In the genomic region with DNA sequence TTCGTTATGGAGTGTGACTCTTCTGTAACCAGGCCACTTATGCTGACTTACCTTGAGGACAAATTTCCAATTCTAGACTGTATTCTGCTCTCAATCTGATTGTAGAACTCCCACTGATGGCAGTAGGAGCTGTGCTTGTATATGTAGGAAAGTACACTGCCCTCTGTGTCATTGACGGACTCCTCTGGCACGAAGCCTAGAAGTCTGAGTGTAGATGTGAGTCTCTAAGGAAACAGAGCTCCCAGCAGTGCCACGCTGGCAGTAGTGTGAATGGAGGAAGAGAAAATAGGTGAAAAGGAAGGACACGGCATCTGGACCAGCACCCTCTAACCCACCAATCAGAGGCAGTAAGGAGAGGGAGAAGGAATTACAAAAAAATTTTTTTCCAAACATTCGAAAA, we compare ENCODE assay signal across 10 cellular contexts.
A peak's percentile ranks its signal among the peaks of the same experiment; 100 is the strongest.
DNase-seq lines count a peak whose midpoint lies in the region; ATAC-seq and TF ChIP-seq lines count a peak whose summit lies in the region.
"Had no signal": no experiment of that assay in that cellular context is flagged by ENCODE, and none has a peak within 500 bp of the region (broad histone marks: within the 10 kb centered on the region; RNA-seq: fewer than 3 reads in every experiment).

No MANE protein-coding gene starts in this region.

- H3K27me3 Mint-ChIP-seq in chondrocyte (ENCODE audit: low read depth) (no peaks in the 10 kb centered on the region), T-cell (no peaks in the 10 kb centered on the region)
- H3K27me3 Mint-ChIP-seq in activated CD4-positive, alpha-beta memory T cell treated with anti-CD3 and anti-CD28 coated beads, Interleukin-2, amount 10 ng/mL, durations not matched to agents 7 days and 5 days, result no peaks in the 10 kb centered on the region
- H3K27me3 Mint-ChIP-seq: T-helper 17 cell had no signal

- H3K27ac Mint-ChIP-seq in chondrocyte (ENCODE audit: unreplicated experiment) (peak overlapping the region; percentile 96), T-cell (no peak overlapping the region)
- H3K27ac Mint-ChIP-seq in activated CD4-positive, alpha-beta memory T cell treated with anti-CD3 and anti-CD28 coated beads, Interleukin-2, amount 10 ng/mL, durations not matched to agents 7 days and 5 days, result no peak overlapping the region
- H3K27ac Mint-ChIP-seq: T-helper 17 cell had no signal

- H3K18ac ChIP-seq in IMR-90 (ENCODE audit: low read depth, low read length), result peak overlapping the region; percentile 19; the same call in 1 of the 2 replicates

- H3K23ac ChIP-seq in IMR-90 (ENCODE audit: low read depth, low read length), result peak overlapping the region; percentile 65

- dilution Hi-C loops in IMR-90 (cut with HindIII; ENCODE audit: low sequenced_read_pairs, unreplicated experiment), result no loop called here

- ATAC-seq in IMR-90 (ENCODE audit: low read depth) (peak; percentile 99), lung (ENCODE audit: insufficient read depth, low FRiP score) (peak; percentile 75), T-cell (replicated peaks in 1 of 4) (no peak)
- ATAC-seq: T-helper 17 cell had no signal

- peak overlapping the region; percentile 20 for H3K14ac ChIP-seq in IMR-90 (replicated peaks; ENCODE audit: low read depth, low read length)

- no peak overlapping the region for H3K4me3 Mint-ChIP-seq in chondrocyte (ENCODE audit: unreplicated experiment)
- no peak overlapping the region for H3K4me3 Mint-ChIP-seq in T-cell
- H3K4me3 Mint-ChIP-seq in activated CD4-positive, alpha-beta memory T cell treated with anti-CD3 and anti-CD28 coated beads, Interleukin-2, amount 10 ng/mL, durations not matched to agents 7 days and 5 days, result no peak overlapping the region
- H3K4me3 Mint-ChIP-seq: T-helper 17 cell had no signal

- H3K4me1 Mint-ChIP-seq in chondrocyte (ENCODE audit: low read depth) (peaks cover 7% of the 10 kb centered on the region), T-cell (no peaks in the 10 kb centered on the region)
- no peaks in the 10 kb centered on the region for H3K4me1 Mint-ChIP-seq in activated CD4-positive, alpha-beta memory T cell treated with anti-CD3 and anti-CD28 coated beads, Interleukin-2, amount 10 ng/mL, durations not matched to agents 7 days and 5 days
- H3K4me1 Mint-ChIP-seq: T-helper 17 cell had no signal

- no peak overlapping the region for H2AK9ac ChIP-seq in IMR-90 (replicated peaks; ENCODE audit: low read depth, low read length, poor library complexity)

- no peak for TF ChIP-seq POLR2A in IMR-90 (IDR thresholded peaks at IDR 0.05; ENCODE audit: low read depth, low read length)

- peak overlapping the region; percentile 79 to 94 for H4K8ac ChIP-seq in IMR-90 (ENCODE audit: low read depth in 2 of 2, low read length in 2 of 2)

- H2AK5ac ChIP-seq in IMR-90 (ENCODE audit: low read depth, low read length), result peak overlapping the region; percentile 77; the same call in 1 of the 2 replicates

- H3K4ac ChIP-seq in IMR-90 (ENCODE audit: low read depth, low read length), result peak overlapping the region; percentile 89

- H3K36me3 Mint-ChIP-seq in chondrocyte (ENCODE audit: low read depth) (no peaks in the 10 kb centered on the region), T-cell (no peaks in the 10 kb centered on the region)
- H3K36me3 Mint-ChIP-seq in activated CD4-positive, alpha-beta memory T cell treated with anti-CD3 and anti-CD28 coated beads, Interleukin-2, amount 10 ng/mL, durations not matched to agents 7 days and 5 days (ENCODE audit: low read depth), result no peaks in the 10 kb centered on the region

- no peaks in the 10 kb centered on the region for H3K27me3 ChIP-seq in IMR-90 (ENCODE audit: control insufficient read depth, insufficient read depth, low read length)
- H3K27me3 ChIP-seq in lung (ENCODE audit: control insufficient read depth, insufficient read depth), result no peaks in the 10 kb centered on the region

- no CpG with 5 or more reads among the region's 6 CpGs for WGBS in IMR-90 (ENCODE audit: extremely low coverage in 2 of 2, insufficient read length in 1 of 2), 2 experiments
- 20 to 27% methylated on average over 6 of the region's 6 CpGs for WGBS in lung, 2 donors

- peak overlapping the region; percentile 45 for H2BK20ac ChIP-seq in IMR-90 (ENCODE audit: low read depth, low read length)

- no peak for TF ChIP-seq RAD21 in IMR-90 (IDR thresholded peaks at IDR 0.05; ENCODE audit: low read length)

- BruUV-seq in IMR-90 (replicated peaks; lab: Mats Ljungman, UMichigan), result no TSS peak

- no peaks in the 10 kb centered on the region for H3K79me1 ChIP-seq in IMR-90 (ENCODE audit: low read depth in 1 of 2, low read length in 2 of 2)

- H2BK15ac ChIP-seq in IMR-90 (ENCODE audit: low read depth, low read length), result peak overlapping the region; percentile 81; the same call in 2 of the 3 replicates

- intact Hi-C loops in IMR-90 (cut with micrococcal nuclease), result no loop called here

- H3K4me2 ChIP-seq in IMR-90 (ENCODE audit: low read depth, low read length), result peak overlapping the region; percentile 7; the same call in 1 of the 2 replicates

- peak overlapping the region; percentile 55 for H4K5ac ChIP-seq in IMR-90 (ENCODE audit: low read depth, low read length)

- CTCF ChIA-PET in IMR-90 (lab: Yijun Ruan, JAX), result interaction anchor here (0.9 to 1.5 kb wide), 2 partner anchors 9 to 10 kb away, joined by 3 to 6 read pairs; no protein-coding TSS in a partner anchor
- CTCF ChIA-PET in T-cell (lab: Charles Lee), result no interaction called here
- CTCF ChIA-PET in activated CD4-positive, alpha-beta memory T cell treated with anti-CD3 and anti-CD28 coated beads, Interleukin-2, amount 10 ng/mL, durations not matched to agents 7 days and 5 days (lab: Charles Lee), result no interaction called here

- no peaks in the 10 kb centered on the region for H3K9me3 Mint-ChIP-seq in chondrocyte (ENCODE audit: low read depth)
- H3K9me3 Mint-ChIP-seq in T-cell, result no peaks in the 10 kb centered on the region
- H3K9me3 Mint-ChIP-seq in activated CD4-positive, alpha-beta memory T cell treated with anti-CD3 and anti-CD28 coated beads, Interleukin-2, amount 10 ng/mL, durations not matched to agents 7 days and 5 days, result peaks cover 1% of the 10 kb centered on the region

- in situ Hi-C loops in IMR-90 (cut with MboI; ENCODE audit: low sequenced_read_pairs), result no loop called here

- peak overlapping the region; percentile 23; the same call in 1 of the 2 replicates for H3K56ac ChIP-seq in IMR-90 (ENCODE audit: extremely low read depth, insufficient read depth, low read length)

- peak overlapping the region; percentile 2 for H2BK5ac ChIP-seq in IMR-90 (ENCODE audit: low read depth, low read length, poor library complexity, severe bottlenecking)

- H3K36me3 ChIP-seq in IMR-90 (ENCODE audit: control insufficient read depth, insufficient read depth, low read length), result no peaks in the 10 kb centered on the region
- H3K36me3 ChIP-seq in lung (ENCODE audit: control insufficient read depth in 2 of 2, insufficient read depth in 2 of 2, low read length in 2 of 2), result no peaks in the 10 kb centered on the region

- H3K9me1 ChIP-seq in IMR-90 (ENCODE audit: insufficient read depth, low read length), result no peaks in the 10 kb centered on the region

- H3K27ac ChIP-seq in IMR-90 (ENCODE audit: insufficient read depth, low read length), result no peak overlapping the region
- H3K27ac ChIP-seq in lung (ENCODE audit: low read depth in 1 of 2, low read length in 1 of 2), result no peak overlapping the region

- DNase-seq in A172 (ENCODE audit: low spot score), result peak; percentile 72
- peak; percentile 97 for DNase-seq in IMR-90
- DNase-seq in chondrocyte (ENCODE audit: low spot score), result no peak
- DNase-seq in lung (ENCODE audit: low spot score), result peak; percentile 65
- no peak for DNase-seq in T-cell
- DNase-seq in effector CD8-positive, alpha-beta T cell (lab: John Stamatoyannopoulos, UW), result no peak
- no peak for DNase-seq in foreskin melanocyte
- no peak for DNase-seq in activated CD4-positive, alpha-beta memory T cell treated with anti-CD3 and anti-CD28 coated beads, Interleukin-2, amount 10 ng/mL, durations not matched to agents 7 days and 5 days
- DNase-seq: Caco-2, T-helper 17 cell had no signal

- POLR2A ChIA-PET in IMR-90 (lab: Charles Lee; ENCODE audit: unreplicated experiment), result interaction anchor here (0.6 kb wide), 1 partner anchor 12 kb away, joined by 5 read pairs; no protein-coding TSS in a partner anchor
- POLR2A ChIA-PET in T-cell (lab: Charles Lee), result no interaction called here
- POLR2A ChIA-PET in activated CD4-positive, alpha-beta memory T cell treated with anti-CD3 and anti-CD28 coated beads, Interleukin-2, amount 10 ng/mL, durations not matched to agents 7 days and 5 days (lab: Charles Lee), result no interaction called here

- H3K4me3 ChIP-seq in IMR-90 (ENCODE audit: insufficient read depth, low read depth, low read length) (no peak overlapping the region), lung (no peak overlapping the region)

- no peak overlapping the region for H3K9ac ChIP-seq in IMR-90 (ENCODE audit: low read depth, low read length)

- TF ChIP-seq CTCF in IMR-90 (conservative IDR thresholded peaks at IDR 0.05; ENCODE audit: low read depth, low read length) (no peak), chondrocyte (IDR thresholded peaks at IDR 0.05) (no peak), lung (IDR thresholded peaks at IDR 0.05; ENCODE audit: control extremely low read depth, extremely low read depth) (no peak)

- peak overlapping the region; percentile 49 for H2BK120ac ChIP-seq in IMR-90 (ENCODE audit: low read depth, low read length)

- no peaks in the 10 kb centered on the region for H3K4me1 ChIP-seq in IMR-90 (ENCODE audit: control insufficient read depth, insufficient read depth, low read length)
- H3K4me1 ChIP-seq in lung (ENCODE audit: control insufficient read depth in 2 of 2, insufficient read depth in 2 of 2, low read length in 2 of 2), result peaks cover 2 to 8% of the 10 kb centered on the region in 2 donors
- H3K4me1 ChIP-seq: Caco-2 had no signal

- no peaks in the 10 kb centered on the region for H3K9me3 ChIP-seq in IMR-90 (ENCODE audit: control insufficient read depth, insufficient read depth, low read length)
- H3K9me3 ChIP-seq in lung (ENCODE audit: control insufficient read depth in 2 of 2, insufficient read depth in 1 of 2, low read length in 1 of 2), result no peaks in the 10 kb centered on the region
- H3K9me3 ChIP-seq: Caco-2 had no signal

- peak overlapping the region; percentile 89 for H4K91ac ChIP-seq in IMR-90 (ENCODE audit: insufficient read depth, low read depth, low read length)

- H4K20me1 ChIP-seq in IMR-90 (ENCODE audit: insufficient read depth, low read length), result no peaks in the 10 kb centered on the region

- H2AFZ ChIP-seq in IMR-90 (replicated peaks; ENCODE audit: low read length, poor library complexity), result peak overlapping the region; percentile 76

TF ChIP-seq in IMR-90, 13 proteins besides CTCF, POLR2A, EP300 and RAD21 (continues in another document):
- TF ChIP-seq MXI1 (IDR thresholded peaks at IDR 0.05; ENCODE audit: borderline replicate concordance, low read depth, low read length) (no peak), RCOR1 (IDR thresholded peaks at IDR 0.05; ENCODE audit: insufficient replicate concordance, low read length) (no peak), NFE2L2 (IDR thresholded peaks at IDR 0.05; ENCODE audit: low read depth, low read length) (no peak)

Comparison
In these comparisons a context has a peak if more than half of its experiments do, and no peak if none do; other contexts are left out.
1. DNase-seq: peak in A172 (single experiment), IMR-90 (single experiment) and lung (single experiment); none in chondrocyte (single experiment), T-cell (0 of 34), effector CD8-positive, alpha-beta T cell (single experiment), foreskin melanocyte (single experiment) and activated CD4-positive, alpha-beta memory T cell treated with anti-CD3 and anti-CD28 coated beads, Interleukin-2, amount 10 ng/mL, durations not matched to agents 7 days and 5 days (single experiment).
2. ATAC-seq: peak in IMR-90 (single experiment) and lung (single experiment); none in T-cell (0 of 4).